8 cellular contexts compared by ENCODE assay signal in genomic region chr19:45492627-45493470, GRCh38. TPM values are rescaled to one million over a fixed set of nuclear protein-coding genes. Genes with fewer than 3 reads are reported as not detected.
A peak's percentile ranks its signal among the peaks of the same experiment; 100 is the strongest.
DNase-seq lines count a peak whose midpoint lies in the region; ATAC-seq, FAIRE-seq and TF ChIP-seq lines count a peak whose summit lies in the region.

No MANE protein-coding gene starts in this region.

- peak overlapping the region; percentile 69 for H3K27ac Mint-ChIP-seq in astrocyte (ENCODE audit: unreplicated experiment)

- TF ChIP-seq CTCF in astrocyte (IDR thresholded peaks at IDR 0.05; ENCODE audit: insufficient read depth, low read depth, low read length) (no peak), spleen (IDR thresholded peaks at IDR 0.05 in 8 of 11, conservative IDR thresholded peaks at IDR 0.05 in 3 of 11) (no peak)

- H3K27me3 Mint-ChIP-seq in astrocyte (ENCODE audit: low read depth, unreplicated experiment), result peaks cover 6% of the 10 kb centered on the region

- peak overlapping the region; percentile 55 for H2AFZ ChIP-seq in astrocyte (ENCODE audit: low read depth, low read length)

- H3K4me1 Mint-ChIP-seq in astrocyte (ENCODE audit: low read depth, unreplicated experiment), result peaks cover 5% of the 10 kb centered on the region

- H3K4me3 Mint-ChIP-seq in astrocyte (ENCODE audit: unreplicated experiment), result peak overlapping the region; percentile 84

- WGBS in spleen, 5 donors, result 2 to 6% (median 4%) methylated on average over 17 to 32 of the region's 32 CpGs

- H3K79me2 ChIP-seq in astrocyte (ENCODE audit: insufficient read depth, low read length), result no peaks in the 10 kb centered on the region

- peak; percentile 41 for ATAC-seq in HG02759 (IDR thresholded peaks at IDR 0.05; ENCODE audit: unreplicated experiment)

- peaks cover 9% of the 10 kb centered on the region for H4K20me1 ChIP-seq in astrocyte (ENCODE audit: insufficient read depth, low read length)

- H3K9me3 ChIP-seq in astrocyte (ENCODE audit: insufficient read depth, low read depth, low read length) (no peaks in the 10 kb centered on the region), iPS-20b (ENCODE audit: insufficient read depth, low read depth, low read length) (no peaks in the 10 kb centered on the region), spleen (no peaks in the 10 kb centered on the region)

- H3K27ac ChIP-seq in astrocyte (ENCODE audit: low read depth, low read length), result no peak overlapping the region
- H3K27ac ChIP-seq in iPS-20b (ENCODE audit: low read length), result peak overlapping the region; percentile 58
- H3K27ac ChIP-seq in spleen, result peak overlapping the region in 6 of 8 donors; percentile 43 to 74 (median 66)

- peaks cover 9% of the 10 kb centered on the region for H3K36me3 Mint-ChIP-seq in astrocyte (ENCODE audit: low read depth, unreplicated experiment)

- DNase-seq in Ammon's horn (ENCODE audit: low spot score) (peak; percentile 49), astrocyte (ENCODE audit: low read depth) (peak; percentile 54), spleen (no peak), medulla oblongata (ENCODE audit: extremely low spot score) (no peak), kidney glomerular epithelial cell (lab: John Stamatoyannopoulos, UW) (no peak)
- DNase-seq in activated CD4-positive, alpha-beta T cell treated with anti-CD3 and anti-CD28 coated beads, Interleukin-2, amount 50 U/mL, for 48 hours, result no peak

- H3K36me3 ChIP-seq in astrocyte (ENCODE audit: insufficient read depth, low read length) (no peaks in the 10 kb centered on the region), iPS-20b (ENCODE audit: insufficient read depth, low read depth, low read length) (no peaks in the 10 kb centered on the region), spleen (peaks cover 0 to 11% (median 0%) of the 10 kb centered on the region in 6 donors)

- H3K9ac ChIP-seq in astrocyte (ENCODE audit: low read length) (peak overlapping the region; percentile 50), iPS-20b (ENCODE audit: low read depth, low read length) (peak overlapping the region; percentile 84; the same call in 1 of the 2 replicates)

- TF ChIP-seq POLR2A in spleen (IDR thresholded peaks at IDR 0.05), result no peak

- H3K27me3 ChIP-seq in astrocyte (ENCODE audit: insufficient read depth, low read length), result no peaks in the 10 kb centered on the region
- peaks cover 18% of the 10 kb centered on the region for H3K27me3 ChIP-seq in iPS-20b (ENCODE audit: insufficient read depth, low read length)
- peaks cover 0 to 57% (median 25%) of the 10 kb centered on the region in 7 donors for H3K27me3 ChIP-seq in spleen (replicated peaks in 1 of 7)

- intact Hi-C loops in spleen (cut with DNase I; ENCODE audit: low total_unique reads), result no loop called here

- H3K4me2 ChIP-seq in astrocyte (ENCODE audit: low read length), result peak overlapping the region; percentile 86

- H3K4me1 ChIP-seq in astrocyte (ENCODE audit: insufficient read depth, low read length) (peaks cover 7% of the 10 kb centered on the region), iPS-20b (ENCODE audit: insufficient read depth, low read length) (peaks cover under 1% of the 10 kb centered on the region; the same call in 1 of the 2 replicates), spleen (peaks cover 16 to 53% (median 39%) of the 10 kb centered on the region in 6 donors)

- no peaks in the 10 kb centered on the region for H3K9me3 Mint-ChIP-seq in astrocyte (ENCODE audit: unreplicated experiment)

- no peak for FAIRE-seq in astrocyte (lab: Jason Lieb, UNC)

- H3K4me3 ChIP-seq in astrocyte (ENCODE audit: insufficient read depth, low read depth, low read length) (peak overlapping the region; percentile 47), iPS-20b (ENCODE audit: low read length) (peak overlapping the region; percentile 89), spleen (peak overlapping the region; percentile 14 to 65 (median 42))

RNA-seq across cellular contexts. Expression of gene RTN2, which starts 4.0 kb away (rescaled TPM):
- 29.1 and 35.3 TPM in 2 replicates for total RNA-seq in astrocyte
- total RNA-seq in spleen, result 10 to 100 TPM in 6 of 7 donors, 1 to 10 TPM in 1; 9.2 to 22.6 (median 15.1) TPM
- 1 to 10 TPM; 4.9 to 7.9 (median 7.6) TPM for polyA plus RNA-seq in spleen

RNA-seq across cellular contexts. Expression of gene PPM1N, which starts 5.4 kb away (rescaled TPM):
- total RNA-seq in astrocyte (0.67 and 1.3 TPM in 2 replicates), spleen (10 to 100 TPM in 2 of 7 donors, 1 to 10 TPM in 5; 6.3 to 21.4 (median 9.6) TPM)
- 10 to 100 TPM in 2 of 3 donors, 1 to 10 TPM in 1; 9.5 to 13.4 (median 10.7) TPM for polyA plus RNA-seq in spleen

RNA-seq across cellular contexts. Expression of gene VASP, which starts 14.4 kb away (rescaled TPM):
- total RNA-seq in astrocyte (205 and 222 TPM in 2 replicates), spleen (100 to 1,000 TPM; 146 to 386 (median 221) TPM)
- polyA plus RNA-seq in spleen, result 100 to 1,000 TPM; 154 to 210 (median 161) TPM

RNA-seq across cellular contexts. Expression of gene FOSB, which starts 25.1 kb away (rescaled TPM):
- total RNA-seq in astrocyte, result 8.2 and 13.3 TPM in 2 replicates
- total RNA-seq in spleen, result 10 to 100 TPM in 2 of 7 donors, 1 to 10 TPM in 4, under 1 TPM in 1; 0.92 to 41.7 (median 1.6) TPM
- polyA plus RNA-seq in spleen, result 1 to 10 TPM in 2 of 3 donors, under 1 TPM in 1; 0.42 to 2.2 (median 1.3) TPM

Comparison
In these comparisons a context has a peak if more than half of its experiments do, and no peak if none do; other contexts are left out.
1. DNase-seq: peak in Ammon's horn (single experiment) and astrocyte (single experiment); none in spleen (single experiment), medulla oblongata (single experiment), kidney glomerular epithelial cell (single experiment) and activated CD4-positive, alpha-beta T cell treated with anti-CD3 and anti-CD28 coated beads, Interleukin-2, amount 50 U/mL, for 48 hours (0 of 2).
2. Peak in every context shown above with its lines, with median percentiles within 50 percentile points of each other: H3K4me3 ChIP-seq.